In the genomic region with DNA sequence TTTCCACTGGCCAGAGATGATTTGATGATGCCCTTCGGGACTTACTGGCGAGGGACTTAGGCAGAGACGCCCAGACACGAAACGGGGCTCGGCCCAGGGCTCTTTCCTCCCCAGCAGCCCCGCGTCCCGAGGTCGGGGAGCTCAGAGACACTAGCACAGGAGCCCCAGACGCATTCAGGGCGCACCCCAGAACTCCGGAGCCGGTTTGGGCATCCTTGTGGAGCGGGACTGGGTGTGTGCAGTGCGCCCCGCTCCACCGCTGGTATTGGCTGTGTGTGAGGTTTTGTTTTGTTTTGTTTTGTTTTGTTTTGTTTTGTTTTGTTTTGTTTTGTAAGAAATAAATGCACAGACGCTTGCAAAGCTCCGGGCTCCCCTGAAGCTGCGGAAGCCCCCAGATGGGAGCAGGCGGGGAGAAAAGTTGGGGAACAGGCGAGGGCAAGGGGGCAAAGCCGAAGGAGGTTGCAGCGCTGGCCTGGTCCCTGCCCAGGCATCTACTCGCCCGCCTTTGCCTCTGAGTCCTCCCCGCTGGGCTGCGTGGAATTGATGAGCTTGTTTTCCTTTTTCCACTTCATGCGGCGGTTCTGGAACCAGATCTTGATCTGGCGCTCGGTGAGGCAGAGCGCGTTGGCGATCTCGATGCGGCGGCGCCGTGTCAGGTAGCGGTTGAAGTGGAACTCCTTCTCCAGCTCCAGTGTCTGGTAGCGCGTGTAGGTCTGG, we compare ENCODE assay signal across 18 cellular contexts. TPM values are rescaled to one million over a fixed set of nuclear protein-coding genes. Genes with fewer than 3 reads are reported as not detected.
DNase-seq lines count a peak whose midpoint lies in the region; ATAC-seq and TF ChIP-seq lines count a peak whose summit lies in the region.
"Had no signal": no experiment of that assay in that cellular context is flagged by ENCODE, and none has a peak within 500 bp of the region (broad histone marks: within the 10 kb centered on the region; RNA-seq: fewer than 3 reads in every experiment).

No MANE protein-coding gene starts in this region.

- dilution Hi-C loops in IMR-90 (cut with HindIII; ENCODE audit: low sequenced_read_pairs, unreplicated experiment), result no loop called here

- H2BK120ac ChIP-seq in IMR-90 (ENCODE audit: low read depth, low read length), result peak overlapping the region; percentile 73

- H3K27me3 ChIP-seq in IMR-90 (ENCODE audit: control insufficient read depth, insufficient read depth, low read length), result no peaks in the 10 kb centered on the region
- H3K27me3 ChIP-seq in colonic mucosa, result no peaks in the 10 kb centered on the region
- peaks cover 78% of the 10 kb centered on the region for H3K27me3 ChIP-seq in lower lobe of right lung (ENCODE audit: low read depth)
- peaks cover 0 to 93% (median 51%) of the 10 kb centered on the region in 7 donors for H3K27me3 ChIP-seq in spleen (replicated peaks in 1 of 7)
- no peaks in the 10 kb centered on the region for H3K27me3 ChIP-seq in gastrocnemius medialis

- peak overlapping the region; percentile 76 for H4K91ac ChIP-seq in IMR-90 (ENCODE audit: insufficient read depth, low read depth, low read length)

- intact Hi-C loops in IMR-90 (cut with micrococcal nuclease), result loop anchor here (5.0 kb wide), 1 partner anchor 1053 kb away; no protein-coding TSS in a partner anchor
- intact Hi-C loops in colonic mucosa (cut with DNase I), result no loop called here
- intact Hi-C loops in lower lobe of right lung (cut with DNase I), result no loop called here
- intact Hi-C loops in spleen (cut with DNase I; ENCODE audit: low total_unique reads), result no loop called here
- intact Hi-C loops in Calu3 (cut with micrococcal nuclease; ENCODE audit: unreplicated experiment), result no loop called here
- intact Hi-C loops in gastrocnemius medialis (cut with DNase I; ENCODE audit: low total_unique reads), result no loop called here

- no peak for TF ChIP-seq RAD21 in IMR-90 (IDR thresholded peaks at IDR 0.05; ENCODE audit: low read length)

- peak overlapping the region; percentile 79 for H3K4ac ChIP-seq in IMR-90 (ENCODE audit: low read depth, low read length)

- CTCF ChIA-PET in IMR-90 (lab: Yijun Ruan, JAX) (interaction anchor here (1.9 kb wide), 1 partner anchor 34 kb away, joined by 5 read pairs; no protein-coding TSS in a partner anchor), Calu3 (lab: Charles Lee) (interaction anchor here (1.0 kb wide), 1 partner anchor 25 kb away, joined by 8 read pairs; no protein-coding TSS in a partner anchor)

- peak overlapping the region; percentile 83 for H3K4me2 ChIP-seq in IMR-90 (ENCODE audit: low read depth, low read length)

- no peak overlapping the region for H3K4me3 Mint-ChIP-seq in Calu3 (ENCODE audit: low read depth, unreplicated experiment)
- H3K4me3 Mint-ChIP-seq: activated naive CD4-positive, alpha-beta T cell treated with anti-CD3 and anti-CD28 coated beads, Interleukin-2, amount 10 ng/mL, durations not matched to agents 7 days and 5 days had no signal

- peak overlapping the region; percentile 76 for H4K5ac ChIP-seq in IMR-90 (ENCODE audit: low read depth, low read length)

- H3K4me1 ChIP-seq in IMR-90 (ENCODE audit: control insufficient read depth, insufficient read depth, low read length) (peaks cover 18% of the 10 kb centered on the region), colonic mucosa (peaks cover 17% of the 10 kb centered on the region), lower lobe of right lung (peaks cover 26% of the 10 kb centered on the region), spleen (peaks cover 8 to 53% (median 23%) of the 10 kb centered on the region in 6 donors), gastrocnemius medialis (peaks cover 39 to 40% of the 10 kb centered on the region in 2 donors)

- H3K14ac ChIP-seq in IMR-90 (replicated peaks; ENCODE audit: low read depth, low read length), result peak overlapping the region; percentile 72

- H3K23ac ChIP-seq in IMR-90 (ENCODE audit: low read depth, low read length), result peak overlapping the region; percentile 47; the same call in 1 of the 2 replicates

- H2AFZ ChIP-seq in IMR-90 (replicated peaks; ENCODE audit: low read length, poor library complexity), result peak overlapping the region; percentile 90

- POLR2A ChIA-PET in IMR-90 (lab: Charles Lee; ENCODE audit: unreplicated experiment), result no interaction called here

- no peaks in the 10 kb centered on the region for H3K4me1 Mint-ChIP-seq in Calu3 (ENCODE audit: low read depth, unreplicated experiment)

- BruUV-seq in IMR-90 (replicated peaks; lab: Mats Ljungman, UMichigan) (no TSS peak), Calu3 (replicated peaks; lab: Mats Ljungman, UMichigan) (no TSS peak)

- H3K9me3 ChIP-seq in IMR-90 (ENCODE audit: control insufficient read depth, insufficient read depth, low read length), result no peaks in the 10 kb centered on the region
- H3K9me3 ChIP-seq in colonic mucosa, result no peaks in the 10 kb centered on the region
- no peaks in the 10 kb centered on the region for H3K9me3 ChIP-seq in lower lobe of right lung
- H3K9me3 ChIP-seq in spleen, result no peaks in the 10 kb centered on the region
- no peaks in the 10 kb centered on the region for H3K9me3 ChIP-seq in gastrocnemius medialis
- H3K9me3 ChIP-seq: thoracic aorta had no signal

- peak overlapping the region; percentile 30; the same call in 1 of the 2 replicates for H2BK20ac ChIP-seq in IMR-90 (ENCODE audit: low read depth, low read length)

- H4K20me1 ChIP-seq in IMR-90 (ENCODE audit: insufficient read depth, low read length), result no peaks in the 10 kb centered on the region

- in situ Hi-C loops in IMR-90 (cut with MboI; ENCODE audit: low sequenced_read_pairs), result loop anchor here (10.0 kb wide), 1 partner anchor 951 kb away; no protein-coding TSS in a partner anchor
- in situ Hi-C loops in gastrocnemius medialis (cut with MboI; ENCODE audit: low sequenced_read_pairs in 4 of 4), result loop anchor here in 3 of 4 donors (5.0 to 10.0 kb wide), 3 partner anchors 288 to 781 kb away; no protein-coding TSS in a partner anchor

- TF ChIP-seq POLR2A in IMR-90 (IDR thresholded peaks at IDR 0.05; ENCODE audit: low read depth, low read length) (peak; percentile 61), spleen (IDR thresholded peaks at IDR 0.05) (no peak), gastrocnemius medialis (IDR thresholded peaks at IDR 0.05) (no peak)

- no peaks in the 10 kb centered on the region for H3K27me3 Mint-ChIP-seq in Calu3 (ENCODE audit: unreplicated experiment)

- TF ChIP-seq CTCF in IMR-90 (conservative IDR thresholded peaks at IDR 0.05; ENCODE audit: low read depth, low read length), result no peak
- TF ChIP-seq CTCF in colonic mucosa (IDR thresholded peaks at IDR 0.05), result no peak
- TF ChIP-seq CTCF in lower lobe of right lung (IDR thresholded peaks at IDR 0.05), result no peak
- TF ChIP-seq CTCF in spleen (IDR thresholded peaks at IDR 0.05 in 8 of 11, conservative IDR thresholded peaks at IDR 0.05 in 3 of 11), result no peak
- no peak for TF ChIP-seq CTCF in Calu3 (IDR thresholded peaks at IDR 0.05; ENCODE audit: unreplicated experiment)
- no peak for TF ChIP-seq CTCF in gastrocnemius medialis (IDR thresholded peaks at IDR 0.05 in 4 of 5, conservative IDR thresholded peaks at IDR 0.05 in 1 of 5)

- peak overlapping the region; percentile 80 for H3K27ac ChIP-seq in IMR-90 (ENCODE audit: insufficient read depth, low read length)
- H3K27ac ChIP-seq in colonic mucosa, result peak overlapping the region; percentile 84
- H3K27ac ChIP-seq in lower lobe of right lung, result peak overlapping the region; percentile 89
- H3K27ac ChIP-seq in spleen, result no peak overlapping the region
- peak overlapping the region in 2 of 4 donors; percentile 92 to 94 for H3K27ac ChIP-seq in gastrocnemius medialis
- H3K27ac ChIP-seq: HL-60 had no signal

- H3K36me3 ChIP-seq in IMR-90 (ENCODE audit: control insufficient read depth, insufficient read depth, low read length) (peaks cover 9% of the 10 kb centered on the region), colonic mucosa (no peaks in the 10 kb centered on the region), lower lobe of right lung (no peaks in the 10 kb centered on the region), spleen (no peaks in the 10 kb centered on the region), gastrocnemius medialis (peaks cover 0 to 20% of the 10 kb centered on the region in 2 donors)

- peak overlapping the region; percentile 87 for H3K9ac ChIP-seq in IMR-90 (ENCODE audit: low read depth, low read length)
- H3K9ac ChIP-seq in colonic mucosa (ENCODE audit: low read depth in 2 of 2, low read length in 2 of 2), result peak overlapping the region; percentile 46 to 100

- H3K36me3 Mint-ChIP-seq in Calu3 (ENCODE audit: insufficient read depth, unreplicated experiment), result peaks cover 21% of the 10 kb centered on the region
- H3K36me3 Mint-ChIP-seq: activated naive CD4-positive, alpha-beta T cell treated with anti-CD3 and anti-CD28 coated beads, Interleukin-2, amount 10 ng/mL, durations not matched to agents 7 days and 5 days had no signal

- H3K79me1 ChIP-seq in IMR-90 (ENCODE audit: low read depth in 1 of 2, low read length in 2 of 2), result peaks cover 9 to 34% of the 10 kb centered on the region in 2 experiments; a peak in 3 of 4 replicates

- DNase-seq in IMR-90, result no peak
- peak; percentile 47 for DNase-seq in colonic mucosa
- no peak for DNase-seq in lower lobe of right lung
- peak; percentile 71 for DNase-seq in spleen
- DNase-seq in NCI-H187 treated with DMSO at 0.1 percent for 48 hours (lab: John Stamatoyannopoulos, UW), result no peak
- DNase-seq in Calu3, result no peak
- DNase-seq in gastrocnemius medialis, result no peak
- no peak for DNase-seq in cerebellum (ENCODE audit: low spot score)
- DNase-seq: activated naive CD4-positive, alpha-beta T cell treated with anti-CD3 and anti-CD28 coated beads, Interleukin-2, amount 10 ng/mL, durations not matched to agents 7 days and 5 days; central memory CD4-positive, alpha-beta T cell; HCEC 1CT; Kasumi-1; NCI-H1694; NCI-H510A; nucleus accumbens; stimulated activated CD4-positive, alpha-beta T cell treated with anti-CD3 and anti-CD28 coated beads, Interleukin-12 subunit alpha, Interleukin-12 subunit beta, amount 100 ng/mL, for 4 hours had no signal

- H3K18ac ChIP-seq in IMR-90 (ENCODE audit: low read depth, low read length), result peak overlapping the region; percentile 77

- H3K4me3 ChIP-seq in IMR-90 (ENCODE audit: insufficient read depth, low read depth, low read length) (peak overlapping the region; percentile 40), colonic mucosa (no peak overlapping the region), lower lobe of right lung (peak overlapping the region; percentile 70), spleen (no peak overlapping the region), gastrocnemius medialis (no peak overlapping the region)
- H3K4me3 ChIP-seq: thoracic aorta had no signal

- H3K9me1 ChIP-seq in IMR-90 (ENCODE audit: insufficient read depth, low read length), result no peaks in the 10 kb centered on the region

- H3K27ac Mint-ChIP-seq in Calu3 (ENCODE audit: unreplicated experiment), result no peak overlapping the region
- H3K27ac Mint-ChIP-seq: activated naive CD4-positive, alpha-beta T cell treated with anti-CD3 and anti-CD28 coated beads, Interleukin-2, amount 10 ng/mL, durations not matched to agents 7 days and 5 days had no signal

- peak overlapping the region; percentile 63; the same call in 2 of the 3 replicates for H2BK15ac ChIP-seq in IMR-90 (ENCODE audit: low read depth, low read length)

- peak overlapping the region; percentile 22; the same call in 1 of the 2 replicates for H3K56ac ChIP-seq in IMR-90 (ENCODE audit: extremely low read depth, insufficient read depth, low read length)

- H2AK9ac ChIP-seq in IMR-90 (replicated peaks; ENCODE audit: low read depth, low read length, poor library complexity), result peak overlapping the region; percentile 69

- peak overlapping the region; percentile 66 for H2BK5ac ChIP-seq in IMR-90 (ENCODE audit: low read depth, low read length, poor library complexity, severe bottlenecking)

- ATAC-seq in IMR-90 (ENCODE audit: low read depth), result no peak
- no peak for ATAC-seq in lower lobe of right lung
- no peak for ATAC-seq in gastrocnemius medialis

- peak overlapping the region; percentile 76 to 84 for H4K8ac ChIP-seq in IMR-90 (ENCODE audit: low read depth in 2 of 2, low read length in 2 of 2)

- no peaks in the 10 kb centered on the region for H3K9me3 Mint-ChIP-seq in Calu3 (ENCODE audit: low read depth, unreplicated experiment)
- H3K9me3 Mint-ChIP-seq: activated naive CD4-positive, alpha-beta T cell treated with anti-CD3 and anti-CD28 coated beads, Interleukin-2, amount 10 ng/mL, durations not matched to agents 7 days and 5 days had no signal

- 0 out of 2 replicates have a peak overlapping the region, but pooled peaks have one; percentile 17 for H2AK5ac ChIP-seq in IMR-90 (ENCODE audit: low read depth, low read length)

- 20% methylated on average over 14 of the region's 44 CpGs; no CpG with 5 or more reads in 1 of the 2 experiments for WGBS in IMR-90 (ENCODE audit: extremely low coverage in 2 of 2, insufficient read length in 1 of 2), 2 experiments
- 81 to 86% (median 85%) methylated on average over 40 to 44 of the region's 44 CpGs for WGBS in spleen, 5 donors

RNA-seq across cellular contexts. Expression of gene HOXA5, which starts 1.8 kb away (rescaled TPM):
- total RNA-seq in IMR-90 (2012; rRNA removed), result 19.9 and 23.9 TPM in 2 replicates
- polyA plus RNA-seq in IMR-90 (2012; rRNA removed), result 28.1 and 29.4 TPM in 2 replicates
- polyA plus RNA-seq in IMR-90 (2012; cell fraction: cytosol; rRNA removed), result 27.6 and 56.3 TPM in 2 replicates
- polyA plus RNA-seq in IMR-90 (2012; cell fraction: nucleus; rRNA removed; ENCODE audit: low replicate concordance), result 34.9 and 41.0 TPM in 2 replicates
- 10 to 100 TPM in 1 of 2 donors, 1 to 10 TPM in 1; 9.6 to 18.7 TPM for total RNA-seq in colonic mucosa
- 16.0 TPM for total RNA-seq in lower lobe of right lung
- 1 to 10 TPM; 3.0 to 9.3 (median 6.9) TPM for total RNA-seq in spleen
- polyA plus RNA-seq in spleen, result 1 to 10 TPM; 1.6 to 2.3 (median 2.2) TPM
- total RNA-seq in Calu3 (2022), result 8.3 and 10.6 TPM in 2 replicates
- total RNA-seq in gastrocnemius medialis, result 1 to 10 TPM; 2.7 to 7.1 (median 7.0) TPM
- not detected for total RNA-seq in cerebellum

RNA-seq across cellular contexts. Expression of gene HOXA6, which starts 2.2 kb away (rescaled TPM):
- total RNA-seq in IMR-90 (2012; rRNA removed), result 1.4 and 1.7 TPM in 2 replicates
- 1.8 and 2.1 TPM in 2 replicates for polyA plus RNA-seq in IMR-90 (2012; rRNA removed)
- 0.50 and 1.7 TPM in 2 replicates for polyA plus RNA-seq in IMR-90 (2012; cell fraction: cytosol; rRNA removed)
- 3.9 and 5.3 TPM in 2 replicates for polyA plus RNA-seq in IMR-90 (2012; cell fraction: nucleus; rRNA removed; ENCODE audit: low replicate concordance)
- 10 to 100 TPM; 10.9 to 29.6 TPM for total RNA-seq in colonic mucosa
- total RNA-seq in lower lobe of right lung, result 4.6 TPM
- total RNA-seq in spleen, result 1 to 10 TPM in 5 of 7 donors, under 1 TPM in 2; 0.38 to 2.0 (median 1.4) TPM
- polyA plus RNA-seq in spleen, result under 1 TPM in 1 of 3 donors, not detected in 2; 0.26 TPM
- total RNA-seq in Calu3 (2022), result 11.4 and 12.4 TPM in 2 replicates
- total RNA-seq in gastrocnemius medialis, result 1 to 10 TPM; 2.6 to 5.6 (median 4.2) TPM
- not detected for total RNA-seq in cerebellum
- total RNA-seq: thoracic aorta had no signal

RNA-seq across cellular contexts. Expression of gene HOXA3, which starts 7.1 kb away (rescaled TPM):
- total RNA-seq in IMR-90 (2012; rRNA removed) (0.83 and 0.90 TPM in 2 replicates), colonic mucosa (10 to 100 TPM; 13.3 to 14.1 TPM), lower lobe of right lung (4.6 TPM), spleen (1 to 10 TPM in 5 of 7 donors, under 1 TPM in 2; 0.51 to 6.1 (median 2.2) TPM), Calu3 (2022) (15.9 and 20.9 TPM in 2 replicates), gastrocnemius medialis (1 to 10 TPM in 3 of 4 donors, under 1 TPM in 1; 0.53 to 6.2 (median 3.0) TPM), cerebellum (not detected)
- polyA plus RNA-seq in IMR-90 (2012; rRNA removed) (5.4 and 8.8 TPM in 2 replicates), spleen (1 to 10 TPM in 1 of 3 donors, under 1 TPM in 2; 0.57 to 1.4 (median 0.62) TPM)
- 4.3 and 8.1 TPM in 2 replicates for polyA plus RNA-seq in IMR-90 (2012; cell fraction: cytosol; rRNA removed)
- 17.8 and 28.7 TPM in 2 replicates for polyA plus RNA-seq in IMR-90 (2012; cell fraction: nucleus; rRNA removed; ENCODE audit: low replicate concordance)

RNA-seq across cellular contexts. Expression of gene HOXA7, which starts 11.2 kb away (rescaled TPM):
- total RNA-seq in IMR-90 (2012; rRNA removed) (under 0.01 and 0.18 TPM in 2 replicates), colonic mucosa (10 to 100 TPM; 21.9 to 24.4 TPM), lower lobe of right lung (2.2 TPM), spleen (1 to 10 TPM; 1.0 to 8.0 (median 2.6) TPM), Calu3 (2022) (not detected in 2 replicates), gastrocnemius medialis (10 to 100 TPM in 1 of 4 donors, 1 to 10 TPM in 3; 5.3 to 12.8 (median 8.6) TPM), cerebellum (not detected)
- polyA plus RNA-seq in IMR-90 (2012; rRNA removed) (1.7 TPM in 2 replicates), spleen (1 to 10 TPM in 1 of 3 donors, under 1 TPM in 2; 0.55 to 1.4 (median 0.80) TPM)
- polyA plus RNA-seq in IMR-90 (2012; cell fraction: cytosol; rRNA removed), result 2.0 and 2.2 TPM in 2 replicates
- polyA plus RNA-seq in IMR-90 (2012; cell fraction: nucleus; rRNA removed; ENCODE audit: low replicate concordance), result 0.51 and 0.71 TPM in 2 replicates

RNA-seq across cellular contexts. Expression of gene HOXA4, which starts 14.8 kb away (rescaled TPM):
- total RNA-seq in IMR-90 (2012; rRNA removed) (0.36 and 1.1 TPM in 2 replicates), colonic mucosa (1 to 10 TPM; 3.3 to 4.5 TPM), lower lobe of right lung (8.5 TPM), spleen (10 to 100 TPM in 1 of 7 donors, 1 to 10 TPM in 6; 2.7 to 10.8 (median 4.6) TPM), Calu3 (2022) (1.0 and 1.2 TPM in 2 replicates), gastrocnemius medialis (1 to 10 TPM; 1.7 to 4.2 (median 2.9) TPM), cerebellum (not detected)
- polyA plus RNA-seq in IMR-90 (2012; rRNA removed) (7.2 and 8.0 TPM in 2 replicates), spleen (1 to 10 TPM; 2.1 to 5.9 (median 3.6) TPM)
- 4.3 and 5.1 TPM in 2 replicates for polyA plus RNA-seq in IMR-90 (2012; cell fraction: cytosol; rRNA removed)
- polyA plus RNA-seq in IMR-90 (2012; cell fraction: nucleus; rRNA removed; ENCODE audit: low replicate concordance), result 4.5 and 16.6 TPM in 2 replicates

Comparison
In these comparisons a context has a peak if more than half of its experiments do, and no peak if none do; other contexts are left out.
1. DNase-seq: peak in colonic mucosa (single experiment) and spleen (single experiment); none in IMR-90 (single experiment), lower lobe of right lung (single experiment), NCI-H187 treated with DMSO at 0.1 percent for 48 hours (single experiment), Calu3 (single experiment), gastrocnemius medialis (0 of 2) and cerebellum (single experiment).
2. H3K27ac ChIP-seq: peak in IMR-90 (single experiment), colonic mucosa (single experiment) and lower lobe of right lung (single experiment); none in spleen (0 of 8).
3. H3K4me3 ChIP-seq: peak in IMR-90 (single experiment) and lower lobe of right lung (single experiment); none in colonic mucosa (single experiment), spleen (0 of 8) and gastrocnemius medialis (0 of 4).